ENCODE assay signal across 19 cellular contexts in the genomic region with DNA sequence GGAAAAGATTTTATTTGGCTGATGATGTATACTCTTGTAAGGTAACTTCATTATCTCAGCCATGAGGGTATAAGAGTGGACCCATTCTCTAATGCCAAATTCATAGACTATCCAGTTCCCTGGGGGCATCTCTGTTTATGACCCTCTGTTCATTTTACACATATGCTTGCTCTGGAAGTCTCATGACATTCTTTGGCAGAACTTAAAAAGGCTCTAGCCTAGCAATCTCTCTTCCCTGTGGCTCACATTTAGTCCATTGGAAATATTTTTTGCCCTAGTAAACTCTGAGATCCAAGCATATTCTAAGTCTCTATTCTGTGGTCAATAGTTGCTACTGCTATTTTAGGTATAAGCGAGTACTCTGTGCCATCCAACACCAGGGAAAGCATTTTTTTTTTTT.
"Had no signal": no experiment of that assay in that cellular context is flagged by ENCODE, and none has a peak within 500 bp of the region (broad histone marks: within the 10 kb centered on the region; RNA-seq: fewer than 3 reads in every experiment).

No MANE protein-coding gene starts in this region.

- ATAC-seq: foreskin keratinocyte, gastrocnemius medialis, heart right ventricle, left cardiac atrium, left lung, left ventricle myocardium superior, lower lobe of right lung, mucosa of descending colon had no signal

- H3K4me3 ChIP-seq: coronary artery, dorsolateral prefrontal cortex, esophagus muscularis mucosa, gastrocnemius medialis, heart right ventricle, left lung, lower lobe of right lung, mucosa of descending colon had no signal

- H3K27ac ChIP-seq: coronary artery, dorsolateral prefrontal cortex, esophagus muscularis mucosa, foreskin keratinocyte, gastrocnemius medialis, heart right ventricle, left lung, lower lobe of right lung had no signal

- H3K27me3 ChIP-seq: esophagus muscularis mucosa, foreskin keratinocyte, gastrocnemius medialis, heart right ventricle, left lung had no signal

- H3K9me3 ChIP-seq: esophagus muscularis mucosa, gastrocnemius medialis, left lung, lower lobe of right lung, mucosa of descending colon had no signal

- H3K4me1 ChIP-seq: esophagus muscularis mucosa, foreskin keratinocyte, gastrocnemius medialis, heart right ventricle, left lung, lower lobe of right lung had no signal

- H3K36me3 ChIP-seq: esophagus muscularis mucosa, gastrocnemius medialis, heart right ventricle, left lung, lower lobe of right lung had no signal

- DNase-seq: dermis blood vessel endothelial cell; dorsolateral prefrontal cortex; effector CD4-positive, alpha-beta T cell; effector memory CD4-positive, alpha-beta T cell; foreskin keratinocyte; gastrocnemius medialis; glutamatergic neuron; head of caudate nucleus; heart right ventricle; hippocampal formation; left cardiac atrium; left lung; left ventricle myocardium superior; lower lobe of right lung; mesenchymal stem cell; mucosa of descending colon; naive B cell had no signal
